In genomic region chr14:68939424-68939892, GRCh38 we compare ENCODE assay signal across 9 cellular contexts. TPM values are rescaled to one million over a fixed set of nuclear protein-coding genes. Genes with fewer than 3 reads are reported as not detected.
DNase-seq lines count a peak whose midpoint lies in the region; ATAC-seq, FAIRE-seq and TF ChIP-seq lines count a peak whose summit lies in the region.
"Had no signal": no experiment of that assay in that cellular context is flagged by ENCODE, and none has a peak within 500 bp of the region (broad histone marks: within the 10 kb centered on the region; RNA-seq: fewer than 3 reads in every experiment).

No MANE protein-coding gene starts in this region.

- no peak for TF ChIP-seq CTCF in 22Rv1 (IDR thresholded peaks at IDR 0.05)
- no peak for TF ChIP-seq CTCF in esophagus squamous epithelium (IDR thresholded peaks at IDR 0.05)
- TF ChIP-seq CTCF in pancreas (IDR thresholded peaks at IDR 0.05) = no peak

- TF ChIP-seq POLR2A in esophagus squamous epithelium (IDR thresholded peaks at IDR 0.05) = no peak

- no peaks in the 10 kb centered on the region for H3K9me3 ChIP-seq in SJSA1 (replicated peaks)
- H3K9me3 ChIP-seq in esophagus squamous epithelium = no peaks in the 10 kb centered on the region
- H3K9me3 ChIP-seq in pancreas = no peaks in the 10 kb centered on the region

- intact Hi-C loops in esophagus squamous epithelium (cut with DNase I) (no loop called here), pancreas (cut with DNase I) (no loop called here)

- H3K27ac ChIP-seq in 22Rv1 = peak overlapping the region; percentile 99
- peak overlapping the region; percentile 51 for H3K27ac ChIP-seq in SJSA1
- peak overlapping the region; percentile 75 to 93 (median 90) for H3K27ac ChIP-seq in esophagus squamous epithelium
- peak overlapping the region; percentile 49 to 97 (median 74) for H3K27ac ChIP-seq in pancreas

- no peak for ATAC-seq in pancreas

- H3K4me3 ChIP-seq in SJSA1 (no peak overlapping the region), esophagus squamous epithelium (no peak overlapping the region), pancreas (peak overlapping the region in 1 of 4 donors; percentile 22)

- H3K27me3 ChIP-seq in SJSA1 (replicated peaks) (no peaks in the 10 kb centered on the region), esophagus squamous epithelium (no peaks in the 10 kb centered on the region), pancreas (no peaks in the 10 kb centered on the region)

- no peak for FAIRE-seq in pancreas (lab: Jason Lieb, UNC)

- H3K4me1 ChIP-seq in SJSA1 (replicated peaks) = peaks cover 71% of the 10 kb centered on the region
- peaks cover 81 to 100% (median 96%) of the 10 kb centered on the region in 3 donors for H3K4me1 ChIP-seq in esophagus squamous epithelium
- peaks cover 59 to 88% (median 68%) of the 10 kb centered on the region in 3 donors for H3K4me1 ChIP-seq in pancreas

- DNase-seq in SJSA1 (ENCODE audit: low read depth in 1 of 2, low spot score in 2 of 2) (no peak), esophagus squamous epithelium (lab: John Stamatoyannopoulos, UW) (no peak), pancreas (no peak), NCI-H187 (lab: John Stamatoyannopoulos, UW) (no peak), RKO (ENCODE audit: low spot score) (no peak), NCI-H2107 treated with DMSO at 0.1 percent for 48 hours (lab: John Stamatoyannopoulos, UW; ENCODE audit: unreplicated experiment) (no peak), D341Med (ENCODE audit: low spot score) (no peak)
- DNase-seq: NCI-H748 treated with DMSO at 0.1 percent for 48 hours had no signal

- WGBS in esophagus squamous epithelium, 2 donors = 61 to 63% methylated on average over 7 of the region's 7 CpGs
- 68 to 71% methylated on average over 7 of the region's 7 CpGs for WGBS in pancreas, 2 donors

- H3K36me3 ChIP-seq in SJSA1 (peaks cover 75% of the 10 kb centered on the region), esophagus squamous epithelium (no peaks in the 10 kb centered on the region), pancreas (no peaks in the 10 kb centered on the region)

RNA-seq across cellular contexts. Expression of gene ACTN1, which starts 39.6 kb away (rescaled TPM):
- 262 and 370 TPM in 2 replicates for total RNA-seq in SJSA1 (2014; rRNA removed; shearing (Covaris generic))
- 100 to 1,000 TPM; 118 to 145 (median 131) TPM for total RNA-seq in esophagus squamous epithelium
- total RNA-seq in pancreas = 100 to 1,000 TPM in 2 of 6 donors, 10 to 100 TPM in 4; 41.4 to 133 (median 50.9) TPM
- 10 to 100 TPM; 24.4 to 47.3 TPM for polyA plus RNA-seq in pancreas
